ENCODE assay signal across 15 cellular contexts in genomic region chr6:133854167-133854632, GRCh38. TPM values are rescaled to one million over a fixed set of nuclear protein-coding genes. Genes with fewer than 3 reads are reported as not detected.
DNase-seq lines count a peak whose midpoint lies in the region; ATAC-seq and TF ChIP-seq lines count a peak whose summit lies in the region.
"Had no signal": no experiment of that assay in that cellular context is flagged by ENCODE, and none has a peak within 500 bp of the region (broad histone marks: within the 10 kb centered on the region; RNA-seq: fewer than 3 reads in every experiment).

No MANE protein-coding gene starts in this region.

- H3K36me3 Mint-ChIP-seq in type B pancreatic cell, result no peaks in the 10 kb centered on the region
- H3K36me3 Mint-ChIP-seq in activated CD4-positive, alpha-beta memory T cell treated with anti-CD3 and anti-CD28 coated beads for 36 hours, result no peaks in the 10 kb centered on the region

- peaks cover 0 to 9% (median 0%) of the 10 kb centered on the region in 12 donors for H3K9me3 ChIP-seq in heart left ventricle
- H3K9me3 ChIP-seq in Karpas-422 (ENCODE audit: low read length), result no peaks in the 10 kb centered on the region
- H3K9me3 ChIP-seq: upper lobe of right lung had no signal

- H3K4me3 ChIP-seq in heart left ventricle, result peak overlapping the region in 9 of 12 donors; percentile 15 to 50 (median 37)
- H3K4me3 ChIP-seq in astrocyte of the cerebellum (ENCODE audit: low read depth, low read length), result peak overlapping the region; percentile 22
- H3K4me3 ChIP-seq in Karpas-422 (ENCODE audit: low read length), result no peak overlapping the region
- H3K4me3 ChIP-seq: K562, lower lobe of right lung had no signal

- H3K4me2 ChIP-seq in Karpas-422 (ENCODE audit: low read depth, low read length, poor library complexity, severe bottlenecking), result no peak overlapping the region

- no peaks in the 10 kb centered on the region for H3K9me3 Mint-ChIP-seq in type B pancreatic cell
- peaks cover 9% of the 10 kb centered on the region for H3K9me3 Mint-ChIP-seq in activated CD4-positive, alpha-beta memory T cell treated with anti-CD3 and anti-CD28 coated beads for 36 hours

- H4K20me1 ChIP-seq in Karpas-422 (ENCODE audit: insufficient read depth, low read depth, low read length), result no peaks in the 10 kb centered on the region

- H3K27me3 ChIP-seq in heart left ventricle (peaks cover 7 to 57% (median 38%) of the 10 kb centered on the region in 9 donors), Karpas-422 (ENCODE audit: low read length) (no peaks in the 10 kb centered on the region)

- H3K4me3 Mint-ChIP-seq in type B pancreatic cell, result peak overlapping the region; percentile 84
- no peak overlapping the region for H3K4me3 Mint-ChIP-seq in activated CD4-positive, alpha-beta memory T cell treated with anti-CD3 and anti-CD28 coated beads for 36 hours
- H3K4me3 Mint-ChIP-seq: activated B cell treated with CpG ODN at 0.5 μM for 24 hours had no signal

- no peak for TF ChIP-seq CTCF in heart left ventricle (IDR thresholded peaks at IDR 0.05)
- TF ChIP-seq CTCF in astrocyte of the cerebellum (IDR thresholded peaks at IDR 0.05; ENCODE audit: low read depth, low read length, missing control alignments), result no peak
- no peak for TF ChIP-seq CTCF in type B pancreatic cell (conservative IDR thresholded peaks at IDR 0.05)

- H3K9me2 ChIP-seq in Karpas-422 (replicated peaks; ENCODE audit: insufficient read depth, low read length), result no peaks in the 10 kb centered on the region

- in situ Hi-C loops in astrocyte of the cerebellum (cut with HindIII; ENCODE audit: low sequenced_read_pairs), result no loop called here

- POLR2A ChIA-PET in activated CD4-positive, alpha-beta memory T cell treated with anti-CD3 and anti-CD28 coated beads for 36 hours (lab: Charles Lee), result no interaction called here

- WGBS in heart left ventricle, 4 donors, result 10 to 21% (median 17%) methylated on average over 17 of the region's 17 CpGs

- H3K27ac ChIP-seq in heart left ventricle, result peak overlapping the region in 1 of 12 donors; percentile 19
- H3K27ac ChIP-seq in Karpas-422 (ENCODE audit: low read length), result no peak overlapping the region
- H3K27ac ChIP-seq: lower lobe of right lung, upper lobe of right lung had no signal

- H3K27me3 Mint-ChIP-seq in type B pancreatic cell, result peaks cover 64% of the 10 kb centered on the region
- H3K27me3 Mint-ChIP-seq in activated CD4-positive, alpha-beta memory T cell treated with anti-CD3 and anti-CD28 coated beads for 36 hours, result peaks cover 46% of the 10 kb centered on the region

- CTCF ChIA-PET in activated CD4-positive, alpha-beta memory T cell treated with anti-CD3 and anti-CD28 coated beads for 36 hours (lab: Charles Lee), result interaction anchor here (1.7 kb wide), 1 partner anchor 63 kb away, joined by 5 read pairs; no protein-coding TSS in a partner anchor

- H3K4me1 Mint-ChIP-seq in type B pancreatic cell (ENCODE audit: unreplicated experiment), result peaks cover 22% of the 10 kb centered on the region
- peaks cover 16% of the 10 kb centered on the region for H3K4me1 Mint-ChIP-seq in activated CD4-positive, alpha-beta memory T cell treated with anti-CD3 and anti-CD28 coated beads for 36 hours (ENCODE audit: low read depth)

- no peak for DNase-seq in heart left ventricle
- no peak for DNase-seq in Right ventricle myocardium superior
- no peak for DNase-seq in astrocyte of the cerebellum (ENCODE audit: low read depth)
- peak; percentile 53 for DNase-seq in islet precursor cell
- DNase-seq in type B pancreatic cell (ENCODE audit: extremely low spot score, unreplicated experiment), result no peak
- no peak for DNase-seq in Karpas-422
- DNase-seq in activated CD4-positive, alpha-beta memory T cell treated with anti-CD3 and anti-CD28 coated beads for 36 hours, result no peak
- no peak for DNase-seq in T-helper 2 cell
- DNase-seq: activated B cell treated with CpG ODN at 0.5 μM for 24 hours, DMS79, lower lobe of right lung, nucleus accumbens, upper lobe of right lung had no signal

- no peak overlapping the region for H3K27ac Mint-ChIP-seq in type B pancreatic cell
- no peak overlapping the region for H3K27ac Mint-ChIP-seq in activated CD4-positive, alpha-beta memory T cell treated with anti-CD3 and anti-CD28 coated beads for 36 hours
- H3K27ac Mint-ChIP-seq: activated B cell treated with CpG ODN at 0.5 μM for 24 hours had no signal

- ATAC-seq in heart left ventricle (no peak), Right ventricle myocardium superior (ENCODE audit: poor library complexity) (no peak)

- no peak overlapping the region for H2AFZ ChIP-seq in Karpas-422 (ENCODE audit: low read length)

- H3K9ac ChIP-seq in Karpas-422 (ENCODE audit: low read length), result no peak overlapping the region

- H3K79me2 ChIP-seq in Karpas-422 (ENCODE audit: low read length), result no peaks in the 10 kb centered on the region

- TF ChIP-seq POLR2A in heart left ventricle (IDR thresholded peaks at IDR 0.05), result no peak

- H3K36me3 ChIP-seq in heart left ventricle, result no peaks in the 10 kb centered on the region
- no peaks in the 10 kb centered on the region for H3K36me3 ChIP-seq in Karpas-422 (ENCODE audit: insufficient read depth, low read length)
- H3K36me3 ChIP-seq: lower lobe of right lung, upper lobe of right lung had no signal

- H3K4me1 ChIP-seq in heart left ventricle (peaks cover 0 to 8% (median 0%) of the 10 kb centered on the region in 12 donors), Karpas-422 (ENCODE audit: low read length) (no peaks in the 10 kb centered on the region)
- H3K4me1 ChIP-seq: lower lobe of right lung, upper lobe of right lung had no signal

- intact Hi-C loops in heart left ventricle (cut with DNase I), result no loop called here
- intact Hi-C loops in Right ventricle myocardium superior (cut with DNase I), result no loop called here
- intact Hi-C loops in activated CD4-positive, alpha-beta memory T cell treated with anti-CD3 and anti-CD28 coated beads for 36 hours (cut with micrococcal nuclease), result loop anchor here (2.0 kb wide), 1 partner anchor 37 kb away; no protein-coding TSS in a partner anchor

RNA-seq across cellular contexts. Expression of gene TCF21, which starts 34.7 kb away (rescaled TPM):
- total RNA-seq in heart left ventricle (1 to 10 TPM; 1.8 to 9.5 (median 3.9) TPM), Right ventricle myocardium superior (4.1 TPM), type B pancreatic cell (ENCODE audit: low replicate concordance) (0.36 and 1.3 TPM in 2 replicates)
- polyA plus RNA-seq in heart left ventricle, result 1 to 10 TPM; 1.9 to 5.1 TPM
- total RNA-seq in Karpas-422 (2014; rRNA removed; shearing (Covaris generic); ENCODE audit: low replicate concordance), result not detected in 2 replicates
- total RNA-seq in activated CD4-positive, alpha-beta memory T cell treated with anti-CD3 and anti-CD28 coated beads for 36 hours, result not detected
- total RNA-seq: activated B cell treated with CpG ODN at 0.5 μM for 24 hours, dermis microvascular lymphatic vessel endothelial cell, K562 had no signal
- polyA plus RNA-seq: K562 had no signal
